ENCODE assay signal across 8 cellular contexts in genomic region chr6:33080127-33081089, GRCh38. TPM values are rescaled to one million over a fixed set of nuclear protein-coding genes. Genes with fewer than 3 reads are reported as not detected.
DNase-seq lines count a peak whose midpoint lies in the region; ATAC-seq, FAIRE-seq and TF ChIP-seq lines count a peak whose summit lies in the region.

No MANE protein-coding gene starts in this region.

- no peaks in the 10 kb centered on the region for H3K9me3 Mint-ChIP-seq in memory B cell

- H3K27me3 Mint-ChIP-seq in memory B cell: no peaks in the 10 kb centered on the region

- TF ChIP-seq CTCF in thyroid gland (IDR thresholded peaks at IDR 0.05): no peak

- peaks cover 7% of the 10 kb centered on the region; the same call in 1 of the 2 replicates for H3K36me3 ChIP-seq in HUES6 (ENCODE audit: control insufficient read depth, insufficient read depth, low read length)
- peaks cover 0 to 3% of the 10 kb centered on the region in 2 donors for H3K36me3 ChIP-seq in thyroid gland

- H3K27me3 ChIP-seq in HUES6 (ENCODE audit: control insufficient read depth, insufficient read depth, low read length) (peaks cover 15% of the 10 kb centered on the region), thyroid gland (no peaks in the 10 kb centered on the region)

- 10 to 14% methylated on average over 39 to 48 of the region's 49 CpGs for WGBS in thyroid gland, 2 donors

- no peak overlapping the region for H3K27ac ChIP-seq in HUES6 (ENCODE audit: low read depth, low read length)
- H3K27ac ChIP-seq in thyroid gland: peak overlapping the region; percentile 55 to 89 (median 85)

- DNase-seq in AG08396 (ENCODE audit: low spot score) (peak; percentile 77), epidermal melanocyte (ENCODE audit: insufficient read length, low spot score) (peak; percentile 34), memory B cell (ENCODE audit: low spot score in 2 of 2) (peak in 1 of 2 donors; percentile 26), thyroid gland (peak; percentile 83 to 84), H54 (ENCODE audit: insufficient read length, low spot score) (no peak), NCI-H1694 treated with DMSO at 0.1 percent for 48 hours (lab: John Stamatoyannopoulos, UW) (no peak)
- DNase-seq in stimulated activated naive CD4-positive, alpha-beta T cell treated with Interleukin-2 at 50 U/mL for 16 hours (lab: John Stamatoyannopoulos, UW): no peak

- intact Hi-C loops in thyroid gland (cut with DNase I): no loop called here

- H3K4me1 ChIP-seq in HUES6 (ENCODE audit: control insufficient read depth, insufficient read depth, low read length): 0 out of 2 replicates have a peak, but pooled peaks cover 6% of the 10 kb centered on the region
- H3K4me1 ChIP-seq in thyroid gland: peaks cover 4 to 18% of the 10 kb centered on the region in 2 donors

- H3K4me3 Mint-ChIP-seq in memory B cell: peak overlapping the region; percentile 91

- peak; percentile 2 for ATAC-seq in memory B cell (ENCODE audit: low read depth)

- H3K4me1 Mint-ChIP-seq in memory B cell: peaks cover 62% of the 10 kb centered on the region

- peaks cover 67% of the 10 kb centered on the region for H3K36me3 Mint-ChIP-seq in memory B cell

- peak overlapping the region; percentile 72 for H3K4me3 ChIP-seq in HUES6 (ENCODE audit: low read depth, low read length)
- H3K4me3 ChIP-seq in thyroid gland (replicated peaks in 1 of 3): peak overlapping the region in 2 of 3 donors; percentile 32 to 57

- TF ChIP-seq POLR2A in thyroid gland (IDR thresholded peaks at IDR 0.05) (peak in 1 of 2 donors; percentile 83), H54 (IDR thresholded peaks at IDR 0.05; ENCODE audit: low read depth, low read length) (no peak)

- no peak for FAIRE-seq in H54 (lab: Jason Lieb, UNC)

- H3K27ac Mint-ChIP-seq in memory B cell: peak overlapping the region; percentile 99

- peak overlapping the region; percentile 20 for H3K9ac ChIP-seq in HUES6 (ENCODE audit: low read length)

- no peaks in the 10 kb centered on the region for H3K9me3 ChIP-seq in HUES6 (ENCODE audit: control insufficient read depth, insufficient read depth, low read depth, low read length)
- H3K9me3 ChIP-seq in thyroid gland: no peaks in the 10 kb centered on the region

RNA-seq across cellular contexts. Expression of gene HLA-DPB1, which starts 4.6 kb away (rescaled TPM):
- 10 to 100 TPM; 33.8 to 44.7 (median 41.0) TPM for total RNA-seq in thyroid gland

RNA-seq across cellular contexts. Expression of gene HLA-DPA1, which starts 7.0 kb away (rescaled TPM):
- 100 to 1,000 TPM in 1 of 4 donors, 10 to 100 TPM in 3; 15.4 to 172 (median 67.6) TPM for total RNA-seq in thyroid gland

Comparison
In these comparisons a context has a peak if more than half of its experiments do, and no peak if none do; other contexts are left out.
1. DNase-seq: peak in AG08396 (single experiment), epidermal melanocyte (single experiment) and thyroid gland (2 of 2); none in stimulated activated naive CD4-positive, alpha-beta T cell treated with Interleukin-2 at 50 U/mL for 16 hours (single experiment), H54 (single experiment) and NCI-H1694 treated with DMSO at 0.1 percent for 48 hours (single experiment).